In genomic region chr2:152247337-152247695, GRCh38 we compare ENCODE assay signal across 20 cellular contexts.
A peak's percentile ranks its signal among the peaks of the same experiment; 100 is the strongest.
DNase-seq lines count a peak whose midpoint lies in the region; ATAC-seq, FAIRE-seq and TF ChIP-seq lines count a peak whose summit lies in the region.
"Had no signal": no experiment of that assay in that cellular context is flagged by ENCODE, and none has a peak within 500 bp of the region (broad histone marks: within the 10 kb centered on the region; RNA-seq: fewer than 3 reads in every experiment).

No MANE protein-coding gene starts in this region.

- H4K20me1 ChIP-seq in IMR-90 (ENCODE audit: insufficient read depth, low read length) (no peaks in the 10 kb centered on the region), astrocyte (ENCODE audit: insufficient read depth, low read length) (no peaks in the 10 kb centered on the region), hepatocyte (ENCODE audit: insufficient read depth, poor library complexity, severe bottlenecking) (no peaks in the 10 kb centered on the region)

- H2AFZ ChIP-seq in IMR-90 (replicated peaks; ENCODE audit: low read length, poor library complexity) = no peak overlapping the region
- H2AFZ ChIP-seq in astrocyte (ENCODE audit: low read depth, low read length) = no peak overlapping the region
- no peak overlapping the region for H2AFZ ChIP-seq in hepatocyte
- H2AFZ ChIP-seq: neural progenitor cell had no signal

- H3K79me1 ChIP-seq in IMR-90 (ENCODE audit: low read depth in 1 of 2, low read length in 2 of 2) = no peaks in the 10 kb centered on the region

- H3K4ac ChIP-seq in IMR-90 (ENCODE audit: low read depth, low read length) = no peak overlapping the region

- no peak overlapping the region for H3K18ac ChIP-seq in IMR-90 (ENCODE audit: low read depth, low read length)

- no peak overlapping the region for H3K4me2 ChIP-seq in IMR-90 (ENCODE audit: low read depth, low read length)
- H3K4me2 ChIP-seq in astrocyte (ENCODE audit: low read length) = peak overlapping the region; percentile 9
- no peak overlapping the region for H3K4me2 ChIP-seq in hepatocyte
- H3K4me2 ChIP-seq: neural progenitor cell had no signal

- peak; percentile 53 for DNase-seq in AG20443 (ENCODE audit: low spot score)
- DNase-seq in IMR-90 = peak; percentile 55
- DNase-seq in astrocyte (ENCODE audit: low read depth) = peak; percentile 52
- peak; percentile 59 for DNase-seq in kidney tubule cell (ENCODE audit: low spot score)
- no peak for DNase-seq in NCI-H1436 (lab: John Stamatoyannopoulos, UW)
- DNase-seq in hepatocyte (ENCODE audit: low spot score) = no peak
- DNase-seq: activated CD8-positive, alpha-beta memory T cell treated with anti-CD3 and anti-CD28 coated beads for 24 hours; activated T-cell treated with anti-CD3 and anti-CD28 coated beads, Interleukin-2, amount 50 U/mL, for 48 hours; CD8-positive, alpha-beta memory T cell; cortex of kidney; DMS79; midbrain; NCI-H526 had no signal

- no peak for TF ChIP-seq RAD21 in IMR-90 (IDR thresholded peaks at IDR 0.05; ENCODE audit: low read length)

- no peak overlapping the region for H3K27ac Mint-ChIP-seq in astrocyte (ENCODE audit: unreplicated experiment)
- H3K27ac Mint-ChIP-seq: activated naive CD4-positive, alpha-beta T cell treated with anti-CD3 and anti-CD28 coated beads, Interleukin-2, amount 50 U/mL, for 24 hours; CD8-positive, alpha-beta memory T cell; neural progenitor cell; T-helper 2 cell treated with Interferon-gamma antibody and Interleukin-4, amounts not matched to agents 5 μg/mL and 100 μg/mL, for 36 hours had no signal

- intact Hi-C loops in IMR-90 (cut with micrococcal nuclease) = no loop called here

- H3K27me3 ChIP-seq in IMR-90 (ENCODE audit: control insufficient read depth, insufficient read depth, low read length) (peaks cover 1% of the 10 kb centered on the region; the same call in 1 of the 2 replicates), astrocyte (ENCODE audit: insufficient read depth, low read length) (no peaks in the 10 kb centered on the region), hepatocyte (no peaks in the 10 kb centered on the region)
- H3K27me3 ChIP-seq: neural progenitor cell had no signal

- H2BK5ac ChIP-seq in IMR-90 (ENCODE audit: low read depth, low read length, poor library complexity, severe bottlenecking) = no peak overlapping the region

- no peak overlapping the region for H3K56ac ChIP-seq in IMR-90 (ENCODE audit: extremely low read depth, insufficient read depth, low read length)

- H2AK5ac ChIP-seq in IMR-90 (ENCODE audit: low read depth, low read length) = no peak overlapping the region

- H3K9me3 Mint-ChIP-seq in astrocyte (ENCODE audit: unreplicated experiment) = no peaks in the 10 kb centered on the region
- H3K9me3 Mint-ChIP-seq: activated naive CD4-positive, alpha-beta T cell treated with anti-CD3 and anti-CD28 coated beads, Interleukin-2, amount 50 U/mL, for 24 hours; CD8-positive, alpha-beta memory T cell; T-helper 2 cell treated with Interferon-gamma antibody and Interleukin-4, amounts not matched to agents 5 μg/mL and 100 μg/mL, for 36 hours had no signal

- H4K8ac ChIP-seq in IMR-90 (ENCODE audit: low read depth in 2 of 2, low read length in 2 of 2) = no peak overlapping the region

- peaks cover 12% of the 10 kb centered on the region for H3K27me3 Mint-ChIP-seq in astrocyte (ENCODE audit: low read depth, unreplicated experiment)

- in situ Hi-C loops in IMR-90 (cut with MboI; ENCODE audit: low sequenced_read_pairs) = no loop called here

- H3K36me3 Mint-ChIP-seq in astrocyte (ENCODE audit: low read depth, unreplicated experiment) = no peaks in the 10 kb centered on the region
- H3K36me3 Mint-ChIP-seq: activated naive CD4-positive, alpha-beta T cell treated with anti-CD3 and anti-CD28 coated beads, Interleukin-2, amount 50 U/mL, for 24 hours; CD8-positive, alpha-beta memory T cell; neural progenitor cell had no signal

- WGBS in IMR-90 (ENCODE audit: extremely low coverage in 2 of 2, insufficient read length in 1 of 2), 2 experiments = no CpG with 5 or more reads among the region's 2 CpGs
- WGBS in hepatocyte (ENCODE audit: low lambda C conversion rate, missing lambda C conversion rate) = 82% methylated on average over 2 of the region's 2 CpGs

- CTCF ChIA-PET in IMR-90 (lab: Yijun Ruan, JAX) = no interaction called here

- H3K14ac ChIP-seq in IMR-90 (replicated peaks; ENCODE audit: low read depth, low read length) = no peak overlapping the region

- no peaks in the 10 kb centered on the region for H3K4me1 ChIP-seq in IMR-90 (ENCODE audit: control insufficient read depth, insufficient read depth, low read length)
- H3K4me1 ChIP-seq in astrocyte (ENCODE audit: insufficient read depth, low read length) = no peaks in the 10 kb centered on the region
- no peaks in the 10 kb centered on the region for H3K4me1 ChIP-seq in hepatocyte (ENCODE audit: insufficient read depth)
- H3K4me1 ChIP-seq: suprapubic skin had no signal

- ATAC-seq in IMR-90 (ENCODE audit: low read depth) (peak; percentile 80), esophagus mucosa (no peak), GM21576 (IDR thresholded peaks at IDR 0.05; ENCODE audit: unreplicated experiment) (no peak)

- dilution Hi-C loops in IMR-90 (cut with HindIII; ENCODE audit: low sequenced_read_pairs, unreplicated experiment) = no loop called here

- H3K79me2 ChIP-seq in astrocyte (ENCODE audit: insufficient read depth, low read length) (no peaks in the 10 kb centered on the region), hepatocyte (no peaks in the 10 kb centered on the region)

- no peak for TF ChIP-seq CTCF in IMR-90 (conservative IDR thresholded peaks at IDR 0.05; ENCODE audit: low read depth, low read length)
- TF ChIP-seq CTCF in astrocyte (IDR thresholded peaks at IDR 0.05; ENCODE audit: insufficient read depth, low read depth, low read length) = no peak
- TF ChIP-seq CTCF in hepatocyte (IDR thresholded peaks at IDR 0.05; ENCODE audit: poor library complexity) = no peak

- H3K23ac ChIP-seq in IMR-90 (ENCODE audit: low read depth, low read length) = no peak overlapping the region

- no peak overlapping the region for H3K4me3 ChIP-seq in IMR-90 (ENCODE audit: insufficient read depth, low read depth, low read length)
- H3K4me3 ChIP-seq in astrocyte (ENCODE audit: insufficient read depth, low read depth, low read length) = no peak overlapping the region
- no peak overlapping the region for H3K4me3 ChIP-seq in hepatocyte
- H3K4me3 ChIP-seq: neural progenitor cell, suprapubic skin had no signal

- H3K36me3 ChIP-seq in IMR-90 (ENCODE audit: control insufficient read depth, insufficient read depth, low read length) = no peaks in the 10 kb centered on the region
- no peaks in the 10 kb centered on the region for H3K36me3 ChIP-seq in astrocyte (ENCODE audit: insufficient read depth, low read length)
- H3K36me3 ChIP-seq in hepatocyte (replicated peaks; ENCODE audit: insufficient read depth, low read depth) = no peaks in the 10 kb centered on the region
- H3K36me3 ChIP-seq: neural progenitor cell, suprapubic skin had no signal

- BruUV-seq in IMR-90 (replicated peaks; lab: Mats Ljungman, UMichigan) = no TSS peak

- H4K5ac ChIP-seq in IMR-90 (ENCODE audit: low read depth, low read length) = no peak overlapping the region

- H3K27ac ChIP-seq in IMR-90 (ENCODE audit: insufficient read depth, low read length) = no peak overlapping the region
- no peak overlapping the region for H3K27ac ChIP-seq in astrocyte (ENCODE audit: low read depth, low read length)
- H3K27ac ChIP-seq in hepatocyte = no peak overlapping the region
- H3K27ac ChIP-seq: neural progenitor cell, suprapubic skin had no signal

- H2BK120ac ChIP-seq in IMR-90 (ENCODE audit: low read depth, low read length) = no peak overlapping the region

- peaks cover 9% of the 10 kb centered on the region for H3K4me1 Mint-ChIP-seq in astrocyte (ENCODE audit: low read depth, unreplicated experiment)
- H3K4me1 Mint-ChIP-seq: activated naive CD4-positive, alpha-beta T cell treated with anti-CD3 and anti-CD28 coated beads, Interleukin-2, amount 50 U/mL, for 24 hours; CD8-positive, alpha-beta memory T cell had no signal

- H4K91ac ChIP-seq in IMR-90 (ENCODE audit: insufficient read depth, low read depth, low read length) = no peak overlapping the region

- POLR2A ChIA-PET in IMR-90 (lab: Charles Lee; ENCODE audit: unreplicated experiment) = no interaction called here

- no peak overlapping the region for H2BK15ac ChIP-seq in IMR-90 (ENCODE audit: low read depth, low read length)

- H3K9me3 ChIP-seq in IMR-90 (ENCODE audit: control insufficient read depth, insufficient read depth, low read length) (no peaks in the 10 kb centered on the region), astrocyte (ENCODE audit: insufficient read depth, low read depth, low read length) (no peaks in the 10 kb centered on the region), hepatocyte (ENCODE audit: low read depth) (no peaks in the 10 kb centered on the region)
- H3K9me3 ChIP-seq: suprapubic skin had no signal

- no peak overlapping the region for H2BK20ac ChIP-seq in IMR-90 (ENCODE audit: low read depth, low read length)

- H3K4me3 Mint-ChIP-seq in astrocyte (ENCODE audit: unreplicated experiment) = no peak overlapping the region
- H3K4me3 Mint-ChIP-seq: activated naive CD4-positive, alpha-beta T cell treated with anti-CD3 and anti-CD28 coated beads, Interleukin-2, amount 50 U/mL, for 24 hours; CD8-positive, alpha-beta memory T cell; neural progenitor cell; T-helper 2 cell treated with Interferon-gamma antibody and Interleukin-4, amounts not matched to agents 5 μg/mL and 100 μg/mL, for 36 hours had no signal

- H3K9me2 ChIP-seq in hepatocyte (replicated peaks; ENCODE audit: insufficient read depth) = no peaks in the 10 kb centered on the region

- no peak overlapping the region for H3K9ac ChIP-seq in IMR-90 (ENCODE audit: low read depth, low read length)
- no peak overlapping the region for H3K9ac ChIP-seq in astrocyte (ENCODE audit: low read length)
- H3K9ac ChIP-seq: neural progenitor cell had no signal

- FAIRE-seq in astrocyte (lab: Jason Lieb, UNC) = peak; percentile 87
- FAIRE-seq: endothelial cell of umbilical vein had no signal

- no peaks in the 10 kb centered on the region for H3K9me1 ChIP-seq in IMR-90 (ENCODE audit: insufficient read depth, low read length)

- H2AK9ac ChIP-seq in IMR-90 (replicated peaks; ENCODE audit: low read depth, low read length, poor library complexity) = no peak overlapping the region

- no peak for TF ChIP-seq POLR2A in IMR-90 (IDR thresholded peaks at IDR 0.05; ENCODE audit: low read depth, low read length)

TF ChIP-seq in IMR-90, 13 proteins besides CTCF, POLR2A, EP300 and RAD21 (continues in another document):
- no peak for TF ChIP-seq ELK1 (IDR thresholded peaks at IDR 0.05; ENCODE audit: borderline replicate concordance, low read depth, low read length)
- no peak for TF ChIP-seq FOS (IDR thresholded peaks at IDR 0.05; ENCODE audit: low read depth, low read length)

Comparison
In these comparisons a context has a peak if more than half of its experiments do, and no peak if none do; other contexts are left out.
1. DNase-seq: peak in AG20443 (single experiment), IMR-90 (single experiment), astrocyte (single experiment) and kidney tubule cell (single experiment); none in NCI-H1436 (single experiment) and hepatocyte (single experiment).